Comparison of ENCODE assay signal across 8 cellular contexts in genomic region chr13:60396783-60397692, GRCh38. TPM values are rescaled to one million over a fixed set of nuclear protein-coding genes. Genes with fewer than 3 reads are reported as not detected.
DNase-seq lines count a peak whose midpoint lies in the region; ATAC-seq and TF ChIP-seq lines count a peak whose summit lies in the region.

Gene TDRD3, plus strand, starts transcription at chr13:60397220. Its CDS starts 145 bp downstream, at chr13:60397365.

- DNase-seq in DMS114 treated with DMSO at 0.1 percent for 48 hours (lab: John Stamatoyannopoulos, UW; ENCODE audit: unreplicated experiment) (peak; percentile 52), OCI-LY7 (ENCODE audit: low spot score) (peak; percentile 88), activated T-cell treated with anti-CD3 and anti-CD28 coated beads for 24 hours (ENCODE audit: low read depth) (peak; percentile 69), epithelial cell of prostate (ENCODE audit: low read depth, low spot score) (peak; percentile 39), mucosa of descending colon (peak; percentile 85 to 91 (median 90))
- peak; percentile 63 for DNase-seq in stimulated activated CD8-positive, alpha-beta memory T cell treated with anti-CD3 and anti-CD28 coated beads, Interleukin-4, amount 100 ng/mL, for 24 hours (ENCODE audit: low read depth)

- peak within 1 kb of the TSS; percentile 94 for H2AFZ ChIP-seq in OCI-LY7 (ENCODE audit: low read length)

- no peaks in the 10 kb centered on the region for H3K9me2 ChIP-seq in OCI-LY7 (ENCODE audit: insufficient read depth, low read length)

- H3K36me3 ChIP-seq in HUES6 (ENCODE audit: control insufficient read depth, insufficient read depth, low read length) (no peaks in the 10 kb centered on the region), OCI-LY7 (ENCODE audit: insufficient read depth, low read length) (no peaks in the 10 kb centered on the region), mucosa of descending colon (ENCODE audit: low read depth) (no peaks in the 10 kb centered on the region)

- H3K4me1 ChIP-seq in HUES6 (ENCODE audit: control insufficient read depth, insufficient read depth, low read length) (peaks cover 26% of the 10 kb centered on the region), OCI-LY7 (ENCODE audit: insufficient read depth, low read length, poor library complexity, severe bottlenecking) (peaks cover 24% of the 10 kb centered on the region), mucosa of descending colon (ENCODE audit: low read depth) (peaks cover 23% of the 10 kb centered on the region)

- H3K4me2 ChIP-seq in OCI-LY7 (ENCODE audit: low read length) = peak within 1 kb of the TSS; percentile 95

- H3K4me3 ChIP-seq in HUES6 (ENCODE audit: low read depth, low read length) (peak within 1 kb of the TSS; percentile 85), OCI-LY7 (ENCODE audit: low read depth, low read length, poor library complexity, severe bottlenecking) (peak within 1 kb of the TSS; percentile 77), mucosa of descending colon (peak within 1 kb of the TSS; percentile 30)

- CTCF ChIA-PET in OCI-LY7 (lab: Charles Lee; ENCODE audit: unreplicated experiment) = no interaction called here

- peaks cover 30% of the 10 kb centered on the region for H3K79me2 ChIP-seq in OCI-LY7 (ENCODE audit: insufficient read depth, low read depth, low read length)

- H3K9ac ChIP-seq in HUES6 (ENCODE audit: low read length) = peak within 1 kb of the TSS; percentile 92

- BruUV-seq in OCI-LY7 (replicated peaks; lab: Mats Ljungman, UMichigan) = no TSS peak

- no peaks in the 10 kb centered on the region for H3K27me3 ChIP-seq in HUES6 (ENCODE audit: control insufficient read depth, insufficient read depth, low read length)

- intact Hi-C loops in OCI-LY7 (cut with micrococcal nuclease; ENCODE audit: unreplicated experiment) (loop anchor here (1.0 to 2.0 kb wide), 2 partner anchors 34 to 233 kb away; no protein-coding TSS in a partner anchor), mucosa of descending colon (cut with DNase I, micrococcal nuclease) (no loop called here)

- TF ChIP-seq CTCF in OCI-LY7 (conservative IDR thresholded peaks at IDR 0.05; ENCODE audit: low read length) = peak; percentile 84
- TF ChIP-seq CTCF in mucosa of descending colon (IDR thresholded peaks at IDR 0.05) = peak; percentile 73

- peak; percentile 68 for ATAC-seq in GM21447 (IDR thresholded peaks at IDR 0.05; ENCODE audit: unreplicated experiment)
- peak; percentile 83 for ATAC-seq in mucosa of descending colon

- H3K9me3 ChIP-seq in HUES6 (ENCODE audit: control insufficient read depth, insufficient read depth, low read depth, low read length) (no peaks in the 10 kb centered on the region), OCI-LY7 (ENCODE audit: low read length) (no peaks in the 10 kb centered on the region), mucosa of descending colon (no peaks in the 10 kb centered on the region)

- H3K27ac ChIP-seq in HUES6 (ENCODE audit: low read depth, low read length) = peak within 1 kb of the TSS; percentile 76; the same call in 1 of the 2 replicates
- peak within 1 kb of the TSS; percentile 82 for H3K27ac ChIP-seq in OCI-LY7 (ENCODE audit: low read depth, low read length, poor library complexity, severe bottlenecking)
- peak within 1 kb of the TSS; percentile 89 for H3K27ac ChIP-seq in epithelial cell of prostate

- H4K20me1 ChIP-seq in OCI-LY7 (ENCODE audit: insufficient read depth, low read length) = 0 out of 2 replicates have a peak, but pooled peaks cover 7% of the 10 kb centered on the region

- POLR2A ChIA-PET in OCI-LY7 (lab: Charles Lee) = interaction anchor here (0.6 to 1.4 kb wide), 7 partner anchors 10 to 253 kb away, joined by 3 to 4 read pairs (median 3); no protein-coding TSS in a partner anchor

RNA-seq across cellular contexts. Expression of gene TDRD3, which starts in this region (rescaled TPM):
- total RNA-seq in OCI-LY7 (2014; rRNA removed; shearing (Covaris generic)) = 12.2 and 13.5 TPM in 2 replicates
- total RNA-seq in OCI-LY7 (2022) (17.1 and 18.5 TPM in 2 replicates), mucosa of descending colon (10 to 100 TPM; 27.1 to 40.7 (median 39.8) TPM)

Comparison
In these comparisons a context has a peak if more than half of its experiments do, and no peak if none do; other contexts are left out.
1. Peak in every context shown above with its lines: DNase-seq, ATAC-seq, H3K4me3 ChIP-seq and H3K27ac ChIP-seq.
2. DNase-seq: peak in every context shown above with its lines; median percentile 90 in mucosa of descending colon; 88 in OCI-LY7; 69 in activated T-cell treated with anti-CD3 and anti-CD28 coated beads for 24 hours; 63 in stimulated activated CD8-positive, alpha-beta memory T cell treated with anti-CD3 and anti-CD28 coated beads, Interleukin-4, amount 100 ng/mL, for 24 hours; 52 in DMS114 treated with DMSO at 0.1 percent for 48 hours; 39 in epithelial cell of prostate.
3. H3K4me3 ChIP-seq: peak in every context shown above with its lines; median percentile 85 in HUES6; 77 in OCI-LY7; 30 in mucosa of descending colon.